ENCODE assay signal across 18 cellular contexts in genomic region chr20:41443667-41444066, GRCh38.
DNase-seq lines count a peak whose midpoint lies in the region; ATAC-seq and TF ChIP-seq lines count a peak whose summit lies in the region.
"Had no signal": no experiment of that assay in that cellular context is flagged by ENCODE, and none has a peak within 500 bp of the region (broad histone marks: within the 10 kb centered on the region; RNA-seq: fewer than 3 reads in every experiment).

No MANE protein-coding gene starts in this region.

- H3K27ac Mint-ChIP-seq in activated naive CD4-positive, alpha-beta T cell treated with anti-CD3 and anti-CD28 coated beads, Interleukin-2, amount 50 U/mL, for 72 hours, result peak overlapping the region in 1 of 2 donors; percentile 25
- H3K27ac Mint-ChIP-seq in T-cell (peak overlapping the region; percentile 29 to 40), Caco-2 (ENCODE audit: unreplicated experiment) (no peak overlapping the region)
- H3K27ac Mint-ChIP-seq in stimulated activated memory B cell treated with anti-CD40 and anti-IgM and Interleukin-4, amounts not matched to agents 10 μg/mL and 1 μg/mL and 100 μg/mL, for 72 hours, result peak overlapping the region; percentile 18
- H3K27ac Mint-ChIP-seq: stimulated activated naive CD8-positive, alpha-beta T cell treated with anti-CD3 and anti-CD28 coated beads, Interleukin-15, Interleukin-2, amounts not matched to agents 100 ng/mL and 50 ng/mL, for 24 hours had no signal

- no peak for DNase-seq in activated naive CD4-positive, alpha-beta T cell treated with anti-CD3 and anti-CD28 coated beads, Interleukin-2, amount 50 U/mL, for 72 hours (ENCODE audit: low spot score in 2 of 2)
- DNase-seq in activated naive CD4-positive, alpha-beta T cell treated with anti-CD3 and anti-CD28 coated beads, Interleukin-2, amount 50 U/mL, for 16 hours, result no peak
- DNase-seq in KBM-7, result peak; percentile 82
- DNase-seq in T-cell, result no peak
- DNase-seq in NCI-H82 treated with DMSO at 0.1 percent for 48 hours (lab: John Stamatoyannopoulos, UW; ENCODE audit: unreplicated experiment), result no peak
- DNase-seq in HT-29 (ENCODE audit: low spot score), result no peak
- DNase-seq in Caco-2, result no peak
- DNase-seq: activated T-cell treated with anti-CD3 and anti-CD28 coated beads, Interleukin-2, amount 50 U/mL, for 1 hour; Calu3; GDM1; GOT3; head of caudate nucleus; islet precursor cell; NCI-H1417; NCI-H446; PC-3 had no signal

- H3K4me3 ChIP-seq in Caco-2 (ENCODE audit: low read depth, low read length), result no peak overlapping the region

- peaks cover 38 to 49% of the 10 kb centered on the region in 2 donors for H3K36me3 Mint-ChIP-seq in activated naive CD4-positive, alpha-beta T cell treated with anti-CD3 and anti-CD28 coated beads, Interleukin-2, amount 50 U/mL, for 72 hours
- peaks cover 83% of the 10 kb centered on the region for H3K36me3 Mint-ChIP-seq in T-cell
- H3K36me3 Mint-ChIP-seq in stimulated activated memory B cell treated with anti-CD40 and anti-IgM and Interleukin-4, amounts not matched to agents 10 μg/mL and 1 μg/mL and 100 μg/mL, for 72 hours, result peaks cover 74% of the 10 kb centered on the region
- H3K36me3 Mint-ChIP-seq in Caco-2 (ENCODE audit: insufficient read depth, unreplicated experiment), result peaks cover 43% of the 10 kb centered on the region

- CTCF ChIA-PET in T-cell (lab: Charles Lee) (no interaction called here), Caco-2 (lab: Charles Lee) (interaction anchor here (1.0 kb wide), 1 partner anchor 103 kb away, joined by 3 read pairs; the partner anchor contains the start of gene LPIN3)

- H3K27me3 Mint-ChIP-seq in T-cell (no peaks in the 10 kb centered on the region), Caco-2 (ENCODE audit: insufficient read depth, unreplicated experiment) (no peaks in the 10 kb centered on the region)
- no peaks in the 10 kb centered on the region for H3K27me3 Mint-ChIP-seq in stimulated activated memory B cell treated with anti-CD40 and anti-IgM and Interleukin-4, amounts not matched to agents 10 μg/mL and 1 μg/mL and 100 μg/mL, for 72 hours
- H3K27me3 Mint-ChIP-seq: stimulated activated naive CD8-positive, alpha-beta T cell treated with anti-CD3 and anti-CD28 coated beads, Interleukin-15, Interleukin-2, amounts not matched to agents 100 ng/mL and 50 ng/mL, for 24 hours had no signal

- no TSS peak for BruUV-seq in Caco-2 (replicated peaks; lab: Mats Ljungman, UMichigan)

- no peak overlapping the region for H3K4me3 Mint-ChIP-seq in T-cell
- no peak overlapping the region for H3K4me3 Mint-ChIP-seq in stimulated activated memory B cell treated with anti-CD40 and anti-IgM and Interleukin-4, amounts not matched to agents 10 μg/mL and 1 μg/mL and 100 μg/mL, for 72 hours
- no peak overlapping the region for H3K4me3 Mint-ChIP-seq in Caco-2 (ENCODE audit: unreplicated experiment)
- H3K4me3 Mint-ChIP-seq: stimulated activated naive CD8-positive, alpha-beta T cell treated with anti-CD3 and anti-CD28 coated beads, Interleukin-15, Interleukin-2, amounts not matched to agents 100 ng/mL and 50 ng/mL, for 24 hours had no signal

- POLR2A ChIA-PET in T-cell (lab: Charles Lee) (no interaction called here), Caco-2 (lab: Charles Lee) (no interaction called here)

- no peak for TF ChIP-seq CTCF in Caco-2 (IDR thresholded peaks at IDR 0.05; ENCODE audit: insufficient read depth in 1 of 2, low read depth in 1 of 2, low read length in 1 of 2, severe bottlenecking in 1 of 2, unreplicated experiment in 1 of 2)

- intact Hi-C loops in Caco-2 (cut with micrococcal nuclease; ENCODE audit: unreplicated experiment), result no loop called here

- H3K4me1 ChIP-seq in Caco-2, result peaks cover 13% of the 10 kb centered on the region

- H3K4me1 Mint-ChIP-seq in T-cell (peaks cover 0 to 3% (median 2%) of the 10 kb centered on the region in 3 donors), Caco-2 (ENCODE audit: low read depth, unreplicated experiment) (no peaks in the 10 kb centered on the region)
- peaks cover 8% of the 10 kb centered on the region for H3K4me1 Mint-ChIP-seq in stimulated activated memory B cell treated with anti-CD40 and anti-IgM and Interleukin-4, amounts not matched to agents 10 μg/mL and 1 μg/mL and 100 μg/mL, for 72 hours

- no peaks in the 10 kb centered on the region for H3K27me3 ChIP-seq in Caco-2 (replicated peaks; ENCODE audit: control insufficient read depth, insufficient read depth, low read length)

- peaks cover 17% of the 10 kb centered on the region for H3K36me3 ChIP-seq in Caco-2 (ENCODE audit: control insufficient read depth, insufficient read depth, low read length)

- in situ Hi-C loops in KBM-7 (cut with MboI; ENCODE audit: low pct_unique_long_range_greater_than_20kb, low sequenced_read_pairs), result no loop called here

- ATAC-seq in activated naive CD4-positive, alpha-beta T cell treated with anti-CD3 and anti-CD28 coated beads, Interleukin-2, amount 50 U/mL, for 72 hours, result peak; percentile 77 to 83
- no peak for ATAC-seq in T-cell (replicated peaks in 1 of 4)
- ATAC-seq in stimulated activated memory B cell treated with anti-CD40 and anti-IgM and Interleukin-4, amounts not matched to agents 10 μg/mL and 1 μg/mL and 100 μg/mL, for 72 hours, result peak; percentile 92
- ATAC-seq: PC-3 had no signal

- no peaks in the 10 kb centered on the region for H3K9me3 ChIP-seq in Caco-2

- H3K9me3 Mint-ChIP-seq in activated naive CD4-positive, alpha-beta T cell treated with anti-CD3 and anti-CD28 coated beads, Interleukin-2, amount 50 U/mL, for 72 hours, result no peaks in the 10 kb centered on the region
- H3K9me3 Mint-ChIP-seq in T-cell, result no peaks in the 10 kb centered on the region
- no peaks in the 10 kb centered on the region for H3K9me3 Mint-ChIP-seq in stimulated activated memory B cell treated with anti-CD40 and anti-IgM and Interleukin-4, amounts not matched to agents 10 μg/mL and 1 μg/mL and 100 μg/mL, for 72 hours
- H3K9me3 Mint-ChIP-seq in Caco-2 (ENCODE audit: unreplicated experiment), result no peaks in the 10 kb centered on the region
- H3K9me3 Mint-ChIP-seq: stimulated activated naive CD8-positive, alpha-beta T cell treated with anti-CD3 and anti-CD28 coated beads, Interleukin-15, Interleukin-2, amounts not matched to agents 100 ng/mL and 50 ng/mL, for 24 hours had no signal

Comparison
In these comparisons a context has a peak if more than half of its experiments do, and no peak if none do; other contexts are left out.
1. ATAC-seq: peak in activated naive CD4-positive, alpha-beta T cell treated with anti-CD3 and anti-CD28 coated beads, Interleukin-2, amount 50 U/mL, for 72 hours (2 of 2) and stimulated activated memory B cell treated with anti-CD40 and anti-IgM and Interleukin-4, amounts not matched to agents 10 μg/mL and 1 μg/mL and 100 μg/mL, for 72 hours (single experiment); none in T-cell (0 of 4).